7 cellular contexts compared by ENCODE assay signal in genomic region chr4:122914292-122914904, GRCh38. TPM values are rescaled to one million over a fixed set of nuclear protein-coding genes. Genes with fewer than 3 reads are reported as not detected.
DNase-seq lines count a peak whose midpoint lies in the region; ATAC-seq, FAIRE-seq and TF ChIP-seq lines count a peak whose summit lies in the region.

No MANE protein-coding gene starts in this region.

- H4K8ac ChIP-seq in mesenchymal stem cell (ENCODE audit: low read length): no peak overlapping the region

- no peak overlapping the region for H3K9ac ChIP-seq in GM12878 (ENCODE audit: control insufficient read depth, insufficient read depth, low read length)
- peak overlapping the region; percentile 39 for H3K9ac ChIP-seq in mesenchymal stem cell (ENCODE audit: low read length)

- H3K79me1 ChIP-seq in mesenchymal stem cell (replicated peaks; ENCODE audit: low read length, poor library complexity, severe bottlenecking): peaks cover 3% of the 10 kb centered on the region

- H2AK5ac ChIP-seq in mesenchymal stem cell (ENCODE audit: low read length, severe bottlenecking): no peak overlapping the region

- CTCF ChIA-PET in GM12878 (lab: Yijun Ruan, JAX): interaction anchor here (0.8 to 7.0 kb wide), 30 partner anchors 8 to 1014 kb away, joined by 3 to 124 read pairs (median 4); partner anchors contain the start of genes BBS12 and NUDT6

- RAD21 ChIA-PET in GM12878 (lab: Charles Lee; ENCODE audit: unreplicated experiment): interaction anchor here (0.9 to 3.5 kb wide), 12 partner anchors 16 to 312 kb away, joined by 3 to 34 read pairs (median 5); partner anchors contain the start of gene BBS12

- no peak overlapping the region for H3K4ac ChIP-seq in mesenchymal stem cell (ENCODE audit: low read depth in 1 of 2, low read length in 2 of 2)

- H2AFZ ChIP-seq in GM12878 (ENCODE audit: control insufficient read depth, low read depth, low read length) (no peak overlapping the region), mesenchymal stem cell (ENCODE audit: low read depth, low read length) (no peak overlapping the region)

- TF ChIP-seq CTCF in GM12875 (IDR thresholded peaks at IDR 0.05; ENCODE audit: borderline replicate concordance, insufficient read depth, low read depth, low read length): 0 out of 2 replicates have a peak, but pooled peaks have one; percentile 5
- TF ChIP-seq CTCF in GM12878 (IDR thresholded peaks at IDR 0.05 in 2 of 3, conservative IDR thresholded peaks at IDR 0.05 in 1 of 3; ENCODE audit: control insufficient read depth in 2 of 3, extremely low read depth in 1 of 3, insufficient read depth in 1 of 3, low read depth in 3 of 3, low read length in 3 of 3): peak; percentile 33 to 67 (median 46); a peak in 5 of 6 replicates

- DNase-seq in GM12878 (ENCODE audit: low read depth, low spot score): peak; percentile 8
- DNase-seq in mesenchymal stem cell: no peak
- no peak for DNase-seq in 8988T
- DNase-seq in SKM-1 (lab: John Stamatoyannopoulos, UW; ENCODE audit: unreplicated experiment): no peak

- H3K4me1 ChIP-seq in GM12878 (ENCODE audit: control insufficient read depth, insufficient read depth, low read length): no peaks in the 10 kb centered on the region
- no peaks in the 10 kb centered on the region for H3K4me1 ChIP-seq in mesenchymal stem cell (ENCODE audit: control insufficient read depth, insufficient read depth, low read depth, low read length)

- no peaks in the 10 kb centered on the region for H3K36me3 ChIP-seq in GM12878 (ENCODE audit: control insufficient read depth in 2 of 2, insufficient read depth in 2 of 2, low read length in 1 of 2)
- peaks cover 0 to 26% of the 10 kb centered on the region in 2 experiments for H3K36me3 ChIP-seq in mesenchymal stem cell (ENCODE audit: control insufficient read depth in 1 of 2, insufficient read depth in 2 of 2, low read depth in 1 of 2, low read length in 2 of 2)

- WGBS in GM12878 (ENCODE audit: insufficient coverage, insufficient replicate concordance, low lambda C conversion rate, missing lambda C conversion rate): 25% methylated on average over 4 of the region's 4 CpGs
- WGBS in mesenchymal stem cell: 17% methylated on average over 1 of the region's 4 CpGs

- in situ Hi-C loops in GM12878 (cut with MboI): loop anchor here (10.0 kb wide), 1 partner anchor 310 kb away; no protein-coding TSS in a partner anchor

- H3K27me3 ChIP-seq in GM12878 (replicated peaks in 1 of 2; ENCODE audit: control insufficient read depth in 2 of 2, insufficient read depth in 2 of 2, low read length in 1 of 2) (no peaks in the 10 kb centered on the region), mesenchymal stem cell (ENCODE audit: control insufficient read depth in 1 of 2, insufficient read depth in 1 of 2, low read length in 2 of 2) (no peaks in the 10 kb centered on the region)

- no TSS peak for BruUV-seq in GM12878 (replicated peaks; lab: Mats Ljungman, UMichigan)

- no peak overlapping the region for H2BK5ac ChIP-seq in mesenchymal stem cell (ENCODE audit: low read depth, low read length, poor library complexity, severe bottlenecking)

- H3K4me3 ChIP-seq in GM12875 (ENCODE audit: low read depth, low read length): no peak overlapping the region
- no peak overlapping the region for H3K4me3 ChIP-seq in GM12878
- H3K4me3 ChIP-seq in mesenchymal stem cell (ENCODE audit: insufficient read depth in 1 of 2, low read depth in 1 of 2, low read length in 2 of 2): no peak overlapping the region

- no peaks in the 10 kb centered on the region for H3K79me2 ChIP-seq in GM12878 (ENCODE audit: control insufficient read depth, insufficient read depth, low read length)

- no peak overlapping the region for H3K4me2 ChIP-seq in GM12878 (ENCODE audit: control insufficient read depth, insufficient read depth)
- H3K4me2 ChIP-seq in mesenchymal stem cell (ENCODE audit: low read length, poor library complexity, severe bottlenecking): no peak overlapping the region

- TF ChIP-seq RAD21 in Ishikawa (IDR thresholded peaks at IDR 0.05; ENCODE audit: low read depth): peak; percentile 77
- TF ChIP-seq RAD21 in GM12878 (IDR thresholded peaks at IDR 0.05; ENCODE audit: insufficient read depth, low read depth, low read length): peak; percentile 74

- SMC1A ChIA-PET in GM12878 (lab: Charles Lee; ENCODE audit: uncharacterized antibody, unreplicated experiment): interaction anchor here (0.8 to 6.6 kb wide), 15 partner anchors 9 to 204 kb away, joined by 3 to 73 read pairs (median 3); partner anchors contain the start of gene BBS12

- TF ChIP-seq EP300 in Ishikawa (IDR thresholded peaks at IDR 0.05; ENCODE audit: borderline replicate concordance) (no peak), GM12878 (IDR thresholded peaks at IDR 0.05; ENCODE audit: borderline replicate concordance in 1 of 2, control insufficient read depth in 1 of 2, low read depth in 2 of 2, low read length in 2 of 2) (no peak)

- no peak overlapping the region for H3K18ac ChIP-seq in mesenchymal stem cell (ENCODE audit: low read depth in 1 of 2, low read length in 2 of 2)

- H4K20me1 ChIP-seq in GM12878 (ENCODE audit: control insufficient read depth, insufficient read depth): no peaks in the 10 kb centered on the region

- H2BK15ac ChIP-seq in mesenchymal stem cell (ENCODE audit: low read depth, poor library complexity, severe bottlenecking): no peak overlapping the region

- no peak for TF ChIP-seq POLR2A in GM12878 (IDR thresholded peaks at IDR 0.05; ENCODE audit: low read depth, low read length)

- no peak overlapping the region for H3K14ac ChIP-seq in mesenchymal stem cell (ENCODE audit: low read length in 2 of 2)

- no peak overlapping the region for H2BK12ac ChIP-seq in mesenchymal stem cell (ENCODE audit: low read length in 2 of 2)

- POLR2A ChIA-PET in GM12878 (lab: Charles Lee): no interaction called here

- intact Hi-C loops in GM12878 (cut with micrococcal nuclease; ENCODE audit: unreplicated experiment): loop anchor here (1.0 to 5.0 kb wide), 2 partner anchors 156 to 312 kb away; no protein-coding TSS in a partner anchor

- H3K9me3 ChIP-seq in GM12878 (replicated peaks; ENCODE audit: control insufficient read depth, insufficient read depth, low read length) (no peaks in the 10 kb centered on the region), mesenchymal stem cell (ENCODE audit: control insufficient read depth, low read length) (no peaks in the 10 kb centered on the region)

- H4K91ac ChIP-seq in mesenchymal stem cell (ENCODE audit: low read length): no peak overlapping the region

- H3K27ac ChIP-seq in GM12878 (ENCODE audit: control insufficient read depth, insufficient read depth) (no peak overlapping the region), mesenchymal stem cell (ENCODE audit: low read length, poor library complexity, severe bottlenecking) (no peak overlapping the region)

- peak; percentile 91 for ATAC-seq in GM21515 (IDR thresholded peaks at IDR 0.05; ENCODE audit: unreplicated experiment)
- peak; percentile 91 for ATAC-seq in GM12878

- H3K23ac ChIP-seq in mesenchymal stem cell (ENCODE audit: low read length in 2 of 2): no peak overlapping the region

- no peak for FAIRE-seq in GM12878 (lab: Jason Lieb, UNC)

- H2BK120ac ChIP-seq in mesenchymal stem cell (ENCODE audit: low read depth, low read length): no peak overlapping the region

TF ChIP-seq in Ishikawa, 13 proteins besides CTCF, POLR2A, EP300 and RAD21 (continues in another document):
- TF ChIP-seq EGR1 (IDR thresholded peaks at IDR 0.05): no peak
- no peak for TF ChIP-seq ZBTB7A (IDR thresholded peaks at IDR 0.05; ENCODE audit: low read depth)
- TF ChIP-seq FOXM1 (IDR thresholded peaks at IDR 0.05; ENCODE audit: borderline replicate concordance, low read depth): no peak
- TF ChIP-seq MAX (IDR thresholded peaks at IDR 0.05): no peak
- no peak for TF ChIP-seq TAF1 (IDR thresholded peaks at IDR 0.05; ENCODE audit: low read depth)
- TF ChIP-seq YY1 (IDR thresholded peaks at IDR 0.05; ENCODE audit: low read depth): no peak
- no peak for TF ChIP-seq CEBPB (IDR thresholded peaks at IDR 0.05)

TF ChIP-seq in GM12878, 131 proteins besides CTCF, POLR2A, EP300 and RAD21:
- TF ChIP-seq CHD1 (IDR thresholded peaks at IDR 0.05; ENCODE audit: low read depth, low read length) (no peak), SMC3 (IDR thresholded peaks at IDR 0.05; ENCODE audit: borderline replicate concordance, low read length) (peak; percentile 70; the same call in 1 of the 2 replicates), CREM (IDR thresholded peaks at IDR 0.05; ENCODE audit: low read depth) (no peak)
- TF ChIP-seq, protein P1, sequence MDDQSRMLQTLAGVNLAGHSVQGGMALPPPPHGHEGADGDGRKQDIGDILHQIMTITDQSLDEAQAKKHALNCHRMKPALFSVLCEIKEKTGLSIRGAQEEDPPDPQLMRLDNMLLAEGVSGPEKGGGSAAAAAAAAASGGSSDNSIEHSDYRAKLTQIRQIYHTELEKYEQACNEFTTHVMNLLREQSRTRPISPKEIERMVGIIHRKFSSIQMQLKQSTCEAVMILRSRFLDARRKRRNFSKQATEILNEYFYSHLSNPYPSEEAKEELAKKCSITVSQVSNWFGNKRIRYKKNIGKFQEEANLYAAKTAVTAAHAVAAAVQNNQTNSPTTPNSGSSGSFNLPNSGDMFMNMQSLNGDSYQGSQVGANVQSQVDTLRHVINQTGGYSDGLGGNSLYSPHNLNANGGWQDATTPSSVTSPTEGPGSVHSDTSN (IDR thresholded peaks at IDR 0.05; ENCODE audit: insufficient replicate concordance, low read depth, low read length): no peak

RNA-seq across cellular contexts. Expression of gene NUDT6, which starts 8.0 kb away (rescaled TPM):
- total RNA-seq in GM12878 (2013; cell fraction: nucleolus; rRNA removed): 4.7 and 5.3 TPM in 2 replicates
- total RNA-seq in GM12878 (2014; rRNA removed) (8.6 and 13.2 TPM in 2 replicates), GM12878 (2014; rRNA removed; fragmentation: Illumina TruSeq; extraction: Trizol) (7.7 and 8.1 TPM in 2 replicates), GM12878 (2021) (5.6 and 7.7 TPM in 2 replicates)
- polyA plus RNA-seq in GM12878 (2011; ENCODE audit: low read depth): 2.5 TPM
- polyA plus RNA-seq in GM12878 (2011; rRNA removed) (5.0 and 6.7 TPM in 2 replicates), GM12878 (2014; fragmentation: Illumina TruSeq; extraction: Trizol) (5.9 and 9.7 TPM in 2 replicates), GM12878 (2014; fragmentation: Nextera tagmentation; extraction: Ambion mirVana) (1 to 10 TPM; 3.9 to 5.5 TPM), GM12878 (2014; rRNA removed) (7.5 and 9.6 TPM in 2 replicates), GM12878 (2016; fragmentation: Nextera tagmentation; extraction: Ambion mirVana) (10 to 100 TPM; 11.4 to 12.4 TPM)
- polyA plus RNA-seq in GM12878 (2011; cell fraction: cytosol; rRNA removed): 2.3 and 3.3 TPM in 2 replicates
- 2.3 and 2.8 TPM in 2 replicates for polyA plus RNA-seq in GM12878 (2011; cell fraction: nucleus; rRNA removed)
- polyA plus RNA-seq in GM12878 (2012): 3.3 and 5.7 TPM in 2 replicates
- polyA minus RNA-seq in GM12878 (2011; rRNA and poly(A)+ RNA removed): 1.5 and 2.1 TPM in 2 replicates
- polyA minus RNA-seq in GM12878 (2011; cell fraction: cytosol; rRNA and poly(A)+ RNA removed): 1.3 and 2.3 TPM in 2 replicates
- polyA minus RNA-seq in GM12878 (2011; cell fraction: nucleus; rRNA and poly(A)+ RNA removed): 2.3 and 3.2 TPM in 2 replicates
- polyA plus RNA-seq in mesenchymal stem cell (2013, experiment 1 of 2): 6.2 TPM
- polyA plus RNA-seq in mesenchymal stem cell (2013, experiment 2 of 2): 5.9 TPM
